In the genomic region with DNA sequence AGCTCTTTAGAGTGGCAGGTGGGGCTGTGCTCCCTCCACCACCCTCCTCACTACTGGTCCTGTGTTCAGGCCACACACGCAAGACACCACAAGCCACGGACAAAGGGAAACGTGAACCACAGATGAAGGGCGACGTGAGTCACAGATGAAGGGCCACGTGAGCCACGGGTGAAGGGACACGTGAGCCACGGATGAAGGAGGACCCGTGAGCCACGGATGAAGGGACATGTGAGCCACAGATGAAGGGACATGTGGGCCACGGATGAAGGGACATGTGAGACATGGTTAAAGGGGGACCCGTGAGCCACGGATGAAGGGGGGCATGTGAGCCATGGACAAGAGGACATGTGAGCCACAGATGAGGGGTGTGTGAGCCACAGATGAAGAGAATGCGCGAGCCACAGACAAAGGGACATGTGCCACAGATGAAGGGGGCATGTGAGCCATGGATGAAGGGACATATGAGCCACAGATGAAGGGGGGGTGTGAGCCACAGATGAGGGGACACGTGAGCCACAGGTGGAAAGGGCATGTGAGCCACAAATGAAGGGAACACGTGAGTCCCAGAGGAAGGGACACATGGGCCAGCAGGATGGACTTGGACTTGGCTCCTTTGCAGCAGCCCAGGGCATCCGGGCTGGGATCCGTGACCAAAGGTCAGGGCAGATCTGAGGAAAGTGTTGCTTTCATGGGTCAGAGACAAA, we compare ENCODE assay signal across 23 cellular contexts. TPM values are rescaled to one million over a fixed set of nuclear protein-coding genes. Genes with fewer than 3 reads are reported as not detected.
"Had no signal": no experiment of that assay in that cellular context is flagged by ENCODE, and none has a peak within 500 bp of the region (broad histone marks: within the 10 kb centered on the region; RNA-seq: fewer than 3 reads in every experiment).

No MANE protein-coding gene starts in this region.

- DNase-seq: activated CD4-positive, alpha-beta memory T cell treated with anti-CD3 and anti-CD28 coated beads for 36 hours; activated CD4-positive, alpha-beta T cell treated with anti-CD3 and anti-CD28 coated beads, Interleukin-2, amount 10 ng/mL, durations not matched to agents 7 days and 5 days; activated CD4-positive, CD25-positive, alpha-beta regulatory T cell; activated gamma-delta T cell treated with Interleukin-2 at 50 U/mL for 16 hours; activated naive CD4-positive, alpha-beta T cell treated with anti-CD3 and anti-CD28 coated beads, Interleukin-2, amount 10 ng/mL, durations not matched to agents 7 days and 5 days; activated naive CD8-positive, alpha-beta T cell treated with anti-CD3 and anti-CD28 coated beads for 36 hours; activated T-cell treated with anti-CD3 and anti-CD28 coated beads for 4 hours; activated T-cell treated with anti-CD3 and anti-CD28 coated beads, Interleukin-2, amount 50 U/mL, for 72 hours; anterior cingulate cortex; Karpas-422; MM.1S; NCI-H1105; NCI-H1436; NCI-H1694 treated with DMSO at 0.1 percent for 48 hours; NCI-H2029 treated with DMSO at 0.1 percent for 48 hours; NCI-H524; Peyer's patch; Right ventricle myocardium superior; SJCRH30; SK-N-SH; T-helper 1 cell had no signal

- H3K27me3 ChIP-seq: Peyer's patch had no signal

- H3K9me3 ChIP-seq: Peyer's patch, SJCRH30, SK-N-SH had no signal

- H3K4me3 ChIP-seq: Peyer's patch, SJCRH30 had no signal

- H3K36me3 ChIP-seq: Peyer's patch, SJCRH30 had no signal

- H3K4me1 ChIP-seq: Peyer's patch, SJCRH30 had no signal

- H3K9ac ChIP-seq: SK-N-SH had no signal

- ATAC-seq: activated T-cell treated with anti-CD3 and anti-CD28 coated beads, Interleukin-2, amount 50 U/mL, for 72 hours had no signal

- H3K4me2 ChIP-seq: SK-N-SH had no signal

- H3K27ac ChIP-seq: Peyer's patch, RWPE1, SJCRH30, VCaP had no signal

RNA-seq across cellular contexts. Expression of gene ZNF469, which starts 15.6 kb away (rescaled TPM):
- total RNA-seq: SJCRH30 had no signal
